Comparison of ENCODE assay signal across 8 cellular contexts in the genomic region with DNA sequence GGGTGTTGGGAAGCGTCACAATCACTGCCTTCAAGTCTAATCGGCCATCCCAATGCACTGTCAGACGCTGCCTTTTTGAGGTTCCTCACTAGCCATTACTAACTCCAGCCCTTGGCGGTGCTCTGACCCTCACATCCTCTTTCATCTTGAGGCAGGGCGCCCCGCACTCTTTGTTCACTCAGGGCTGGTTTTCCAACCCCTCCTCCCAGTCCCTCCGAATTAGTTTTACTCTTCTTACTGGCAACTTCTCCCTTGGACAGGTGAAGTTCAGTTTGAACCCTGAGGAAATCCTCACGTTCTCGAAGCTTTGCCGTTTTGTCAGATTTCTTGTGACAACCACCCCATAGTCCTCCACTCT.
A peak's percentile ranks its signal among the peaks of the same experiment; 100 is the strongest.
DNase-seq lines count a peak whose midpoint lies in the region; ATAC-seq and TF ChIP-seq lines count a peak whose summit lies in the region.

No MANE protein-coding gene starts in this region.

- TF ChIP-seq CTCF in AG10803 (conservative IDR thresholded peaks at IDR 0.05; ENCODE audit: low read length) (no peak; the same call in 1 of the 2 replicates), VCaP (conservative IDR thresholded peaks at IDR 0.05) (no peak), GM13977 (IDR thresholded peaks at IDR 0.05; ENCODE audit: extremely low read depth, insufficient read depth, missing control alignments) (no peak)

- in situ Hi-C loops in GM13977 (cut with MboI; ENCODE audit: low pct_unique_long_range_greater_than_20kb, low sequenced_read_pairs, unreplicated experiment), result no loop called here

- WGBS in iPS DF 6.9 (ENCODE audit: insufficient coverage, insufficient read length), result no CpG with 5 or more reads among the region's 10 CpGs

- peak overlapping the region; percentile 90 for H3K4me3 ChIP-seq in AG10803 (ENCODE audit: low read length)
- peak overlapping the region; percentile 74; the same call in 1 of the 2 replicates for H3K4me3 ChIP-seq in iPS DF 6.9 (ENCODE audit: low read length)
- H3K4me3 ChIP-seq in subcutaneous abdominal adipose tissue (ENCODE audit: low read depth in 1 of 5, low read length in 5 of 5), result peak overlapping the region; percentile 79 to 97 (median 80)

- H3K36me3 ChIP-seq in iPS DF 6.9 (ENCODE audit: control insufficient read depth, insufficient read depth, low read length) (peaks cover 5% of the 10 kb centered on the region; the same call in 1 of the 2 replicates), subcutaneous abdominal adipose tissue (ENCODE audit: control insufficient read depth in 5 of 5, insufficient read depth in 5 of 5, low read length in 5 of 5) (peaks cover 6 to 32% (median 18%) of the 10 kb centered on the region in 5 donors)

- peak; percentile 2 for ATAC-seq in GM21717 (IDR thresholded peaks at IDR 0.05; ENCODE audit: unreplicated experiment)
- no peak for ATAC-seq in GM19397 (IDR thresholded peaks at IDR 0.05; ENCODE audit: unreplicated experiment)
- no peak for ATAC-seq in HG02840 (IDR thresholded peaks at IDR 0.05; ENCODE audit: low FRiP score, unreplicated experiment)

- DNase-seq in AG10803 (ENCODE audit: low read depth), result no peak
- no peak for DNase-seq in iPS DF 6.9 (ENCODE audit: low read depth, low spot score)
- no peak for DNase-seq in GM13977 (ENCODE audit: low spot score)

- peak overlapping the region; percentile 1 to 86 (median 84) for H3K9ac ChIP-seq in subcutaneous abdominal adipose tissue (ENCODE audit: low read length in 5 of 5)

- no peaks in the 10 kb centered on the region for H3K9me3 ChIP-seq in iPS DF 6.9 (ENCODE audit: control insufficient read depth, insufficient read depth, low read length)
- H3K9me3 ChIP-seq in subcutaneous abdominal adipose tissue (ENCODE audit: control insufficient read depth in 5 of 5, low read length in 5 of 5), result no peaks in the 10 kb centered on the region

- peak overlapping the region; percentile 98 for H3K27ac ChIP-seq in VCaP
- H3K27ac ChIP-seq in iPS DF 6.9 (ENCODE audit: low read length), result no peak overlapping the region
- H3K27ac ChIP-seq in subcutaneous abdominal adipose tissue (ENCODE audit: low read depth, low read length), result peak overlapping the region; percentile 88

- H3K4me1 ChIP-seq in iPS DF 6.9 (ENCODE audit: control insufficient read depth, insufficient read depth, low read length) (peaks cover 2% of the 10 kb centered on the region; the same call in 1 of the 2 replicates), subcutaneous abdominal adipose tissue (ENCODE audit: control insufficient read depth in 5 of 5, insufficient read depth in 5 of 5, low read length in 5 of 5) (peaks cover 16 to 49% (median 36%) of the 10 kb centered on the region in 5 donors)

- no peaks in the 10 kb centered on the region for H3K27me3 ChIP-seq in iPS DF 6.9 (ENCODE audit: control insufficient read depth, insufficient read depth, low read length)
- no peaks in the 10 kb centered on the region for H3K27me3 ChIP-seq in subcutaneous abdominal adipose tissue (ENCODE audit: control insufficient read depth in 5 of 5, insufficient read depth in 4 of 5, low read length in 5 of 5)
